12 cellular contexts compared by ENCODE assay signal in the genomic region with DNA sequence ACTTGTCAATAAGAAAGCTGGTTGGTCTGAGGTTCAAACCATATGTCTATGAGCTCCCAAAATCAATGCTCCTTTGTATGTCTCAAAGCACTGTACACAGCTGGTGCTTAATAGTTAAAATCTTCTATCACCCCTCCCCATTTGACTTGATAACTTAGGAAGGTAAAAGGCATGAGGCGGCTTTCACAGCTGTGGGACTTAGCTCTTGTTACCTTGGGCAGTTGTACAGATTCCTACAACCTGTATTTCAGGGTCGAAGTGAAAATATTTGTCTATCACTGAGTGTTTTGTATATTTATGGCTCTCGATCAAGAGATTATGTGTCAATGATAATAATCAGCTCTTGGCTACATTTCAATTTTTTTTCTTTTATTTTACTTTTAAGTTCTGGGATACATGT. TPM values are rescaled to one million over a fixed set of nuclear protein-coding genes. Genes with fewer than 3 reads are reported as not detected.
DNase-seq lines count a peak whose midpoint lies in the region; ATAC-seq, FAIRE-seq and TF ChIP-seq lines count a peak whose summit lies in the region.
"Had no signal": no experiment of that assay in that cellular context is flagged by ENCODE, and none has a peak within 500 bp of the region (broad histone marks: within the 10 kb centered on the region; RNA-seq: fewer than 3 reads in every experiment).

No MANE protein-coding gene starts in this region.

- H3K27me3 ChIP-seq in HepG2 (ENCODE audit: control insufficient read depth in 1 of 2, insufficient read depth in 2 of 2, low read length in 2 of 2) (no peaks in the 10 kb centered on the region; a peak in 1 of 5 replicates), right lobe of liver (no peaks in the 10 kb centered on the region), PC-9 (ENCODE audit: insufficient read depth, low read depth) (no peaks in the 10 kb centered on the region)

- H3K4me2 ChIP-seq in HepG2 (ENCODE audit: low read depth, low read length) (peak overlapping the region; percentile 87; the same call in 1 of the 2 replicates), PC-9 (peak overlapping the region; percentile 76)

- H3K36me3 ChIP-seq in HepG2 (replicated peaks in 1 of 2; ENCODE audit: control insufficient read depth in 1 of 2, insufficient read depth in 2 of 2, low read length in 2 of 2) (peaks cover 9 to 20% of the 10 kb centered on the region in 2 experiments), right lobe of liver (peaks cover 0 to 24% (median 8%) of the 10 kb centered on the region in 4 donors), PC-9 (ENCODE audit: low read depth) (peaks cover 20% of the 10 kb centered on the region; the same call in 1 of the 2 replicates)

- FAIRE-seq in HepG2 (lab: Jason Lieb, UNC): no peak
- FAIRE-seq in D721Med (lab: Jason Lieb, UNC): no peak

- CTCF ChIA-PET in HepG2 (lab: Yijun Ruan, JAX; ENCODE audit: low intra/inter-chr PET ratio, low total read pairs): no interaction called here
- CTCF ChIA-PET in PC-9 (lab: Charles Lee): interaction anchor here (0.6 kb wide), 1 partner anchor 168 kb away, joined by 4 read pairs; no protein-coding TSS in a partner anchor

- no peak overlapping the region for H3K4me3 ChIP-seq in HepG2 (replicated peaks in 1 of 3; ENCODE audit: insufficient read depth in 1 of 3, low read depth in 2 of 3, low read length in 3 of 3)
- no peak overlapping the region for H3K4me3 ChIP-seq in right lobe of liver
- H3K4me3 ChIP-seq in PC-9: no peak overlapping the region

- intact Hi-C loops in HepG2 (cut with micrococcal nuclease; ENCODE audit: unreplicated experiment): loop anchor here (5.0 kb wide), 1 partner anchor 190 kb away; no protein-coding TSS in a partner anchor
- intact Hi-C loops in right lobe of liver (cut with DNase I): no loop called here
- intact Hi-C loops in PC-9 (cut with micrococcal nuclease; ENCODE audit: unreplicated experiment): loop anchor here (1.0 to 5.0 kb wide), 3 partner anchors 137 to 420 kb away; partner anchors contain the start of gene VPS26A

- peaks cover 58% of the 10 kb centered on the region for H3F3A ChIP-seq in PC-9 (ENCODE audit: insufficient read depth, low read depth)

- H4K20me1 ChIP-seq in HepG2 (ENCODE audit: insufficient read depth, low read length): no peaks in the 10 kb centered on the region
- peaks cover 24% of the 10 kb centered on the region for H4K20me1 ChIP-seq in PC-9 (ENCODE audit: insufficient read depth)

- TF ChIP-seq EP300 in HepG2 (IDR thresholded peaks at IDR 0.05; ENCODE audit: low read depth in 2 of 2, low read length in 2 of 2): no peak
- no peak for TF ChIP-seq EP300 in HepG2 (CRISPR knock-in tag; IDR thresholded peaks at IDR 0.05; ENCODE audit: borderline replicate concordance)

- H3K27ac ChIP-seq in HepG2 (ENCODE audit: extremely low read length, insufficient read depth, low read length): no peak overlapping the region
- H3K27ac ChIP-seq in right lobe of liver: no peak overlapping the region
- no peak overlapping the region for H3K27ac ChIP-seq in PC-9
- H3K27ac ChIP-seq in epithelial cell of prostate: peak overlapping the region; percentile 2
- H3K27ac ChIP-seq: WERI-Rb-1 had no signal

- 89% methylated on average over 3 of the region's 3 CpGs for WGBS in HepG2 (ENCODE audit: low lambda C conversion rate)
- 78% methylated on average over 3 of the region's 3 CpGs for WGBS in right lobe of liver (ENCODE audit: insufficient coverage, low coverage, low lambda C conversion rate, missing lambda C conversion rate)

- no peak overlapping the region for H2AFZ ChIP-seq in HepG2 (ENCODE audit: low read length)
- no peak overlapping the region for H2AFZ ChIP-seq in PC-9

- POLR2A ChIA-PET in HepG2 (lab: Yijun Ruan, JAX) (interaction anchor here (1.7 kb wide), 1 partner anchor 31 kb away, joined by 3 read pairs; the partner anchor contains the start of gene DDX21), PC-9 (lab: Charles Lee; ENCODE audit: unreplicated experiment) (interaction anchor here (0.5 kb wide), 1 partner anchor 361 kb away, joined by 7 read pairs; no protein-coding TSS in a partner anchor)

- TF ChIP-seq RAD21 in HepG2 (CRISPR knock-in tag; IDR thresholded peaks at IDR 0.05): no peak

- in situ Hi-C loops in HepG2 (cut with HindIII; ENCODE audit: extremely low pct_ligation_motif_present, low pct_unique_long_range_greater_than_20kb): no loop called here

- peaks cover 32% of the 10 kb centered on the region for H3K4me1 ChIP-seq in HepG2 (ENCODE audit: insufficient read depth, low read length)
- H3K4me1 ChIP-seq in right lobe of liver: peaks cover 0 to 14% (median 4%) of the 10 kb centered on the region in 4 donors
- H3K4me1 ChIP-seq in PC-9 (replicated peaks; ENCODE audit: insufficient read depth): peaks cover 19% of the 10 kb centered on the region

- TF ChIP-seq POLR2A in HepG2 (IDR thresholded peaks at IDR 0.05; ENCODE audit: insufficient read depth in 1 of 2, low read depth in 2 of 2, low read length in 2 of 2) (no peak), right lobe of liver (IDR thresholded peaks at IDR 0.05) (no peak)

- DNase-seq in HepG2 (ENCODE audit: low spot score) (no peak), right lobe of liver (no peak), PC-9 (no peak), epithelial cell of prostate (ENCODE audit: low read depth, low spot score) (no peak), COR-L47 (lab: John Stamatoyannopoulos, UW) (no peak), NCI-H1436 treated with DMSO at 0.1 percent for 48 hours (lab: John Stamatoyannopoulos, UW) (no peak), NCI-H82 treated with DMSO at 0.1 percent for 48 hours (lab: John Stamatoyannopoulos, UW; ENCODE audit: unreplicated experiment) (no peak), D721Med (ENCODE audit: insufficient read length, low spot score) (no peak)
- DNase-seq: effector CD4-positive, alpha-beta T cell; posterior cingulate gyrus; WERI-Rb-1 had no signal

- TF ChIP-seq CTCF in HepG2 (CRISPR knock-in tag; IDR thresholded peaks at IDR 0.05) (no peak), right lobe of liver (IDR thresholded peaks at IDR 0.05) (no peak), PC-9 (conservative IDR thresholded peaks at IDR 0.05) (no peak), D721Med (IDR thresholded peaks at IDR 0.05; ENCODE audit: insufficient read depth, missing control alignments) (no peak)

- BruUV-seq in HepG2 (replicated peaks; lab: Mats Ljungman, UMichigan) (no TSS peak), PC-9 (replicated peaks; lab: Mats Ljungman, UMichigan) (no TSS peak)

- H3K9me3 ChIP-seq in HepG2 (ENCODE audit: low read length): no peaks in the 10 kb centered on the region
- no peaks in the 10 kb centered on the region for H3K9me3 ChIP-seq in right lobe of liver
- no peaks in the 10 kb centered on the region for H3K9me3 ChIP-seq in PC-9 (ENCODE audit: insufficient read depth, low read depth)

- H3K9ac ChIP-seq in HepG2 (ENCODE audit: insufficient read depth, low read depth, low read length): no peak overlapping the region

- H3K79me2 ChIP-seq in HepG2 (ENCODE audit: insufficient read depth, low read length): peaks cover 26% of the 10 kb centered on the region
- peaks cover 36% of the 10 kb centered on the region for H3K79me2 ChIP-seq in PC-9 (ENCODE audit: low read depth)

- ATAC-seq in HepG2 (no peak), right lobe of liver (no peak)
- ATAC-seq: stimulated activated memory B cell treated with anti-CD40 and anti-IgM and Interleukin-4, amounts not matched to agents 10 μg/mL and 1 μg/mL and 100 μg/mL, for 72 hours had no signal

- H3K9me2 ChIP-seq in PC-9 (ENCODE audit: insufficient read depth): no peaks in the 10 kb centered on the region

RNA-seq across cellular contexts. Expression of gene KIFBP, which starts 1.0 kb away (rescaled TPM):
- total RNA-seq in HepG2 (2016; rRNA removed; fragmentation: Illumina TruSeq; extraction: Trizol) (21.9 and 29.9 TPM in 2 replicates), right lobe of liver (10 to 100 TPM in 2 of 6 experiments, 1 to 10 TPM in 4; 6.6 to 11.8 (median 9.0) TPM), PC-9 (2021) (26.0 and 30.1 TPM in 2 replicates)
- total RNA-seq in HepG2 (2016; cell fraction: cytosol; rRNA removed; fragmentation: Illumina TruSeq; extraction: Trizol; ENCODE audit: low read depth): 2.1 and 3.2 TPM in 2 replicates
- 22.5 and 30.2 TPM in 2 replicates for total RNA-seq in HepG2 (2016; cell fraction: insoluble cytoplasmic fraction; rRNA removed; fragmentation: Illumina TruSeq; extraction: Trizol)
- 5.7 and 6.6 TPM in 2 replicates for total RNA-seq in HepG2 (2016; cell fraction: membrane; rRNA removed; fragmentation: Illumina TruSeq; extraction: Trizol)
- total RNA-seq in HepG2 (2016; cell fraction: nucleus; rRNA removed; fragmentation: Illumina TruSeq; extraction: Trizol): 14.0 and 14.4 TPM in 2 replicates
- 10.3 and 13.0 TPM in 2 replicates for polyA plus RNA-seq in HepG2 (2011; rRNA removed)
- polyA plus RNA-seq in HepG2 (2011; cell fraction: cytosol; rRNA removed): 6.1 and 10.0 TPM in 2 replicates
- 8.3 and 8.5 TPM in 2 replicates for polyA plus RNA-seq in HepG2 (2011; cell fraction: nucleus; rRNA removed)
- 11.3 and 12.4 TPM in 2 replicates for polyA plus RNA-seq in HepG2 (2012)
- polyA plus RNA-seq in HepG2 (2016; cell fraction: cytosol; fragmentation: Illumina TruSeq; extraction: Trizol; ENCODE audit: low read depth): 1.2 and 1.3 TPM in 2 replicates
- 28.3 and 31.0 TPM in 2 replicates for polyA plus RNA-seq in HepG2 (2016; cell fraction: insoluble cytoplasmic fraction; fragmentation: Illumina TruSeq; extraction: Trizol; ENCODE audit: low read depth)
- polyA plus RNA-seq in HepG2 (2016; cell fraction: membrane; fragmentation: Illumina TruSeq; extraction: Trizol; ENCODE audit: low read depth): 2.6 and 3.7 TPM in 2 replicates
- polyA plus RNA-seq in HepG2 (2016; cell fraction: nucleus; fragmentation: Illumina TruSeq; extraction: Trizol; ENCODE audit: insufficient read depth, low read depth): 18.9 and 22.7 TPM in 2 replicates
- 4.7 and 10.6 TPM in 2 replicates for polyA minus RNA-seq in HepG2 (2011; rRNA and poly(A)+ RNA removed; ENCODE audit: low replicate concordance)
- 10.0 and 13.3 TPM in 2 replicates for polyA minus RNA-seq in HepG2 (2011; cell fraction: cytosol; rRNA and poly(A)+ RNA removed)
- 13.7 and 14.5 TPM in 2 replicates for polyA minus RNA-seq in HepG2 (2011; cell fraction: nucleus; rRNA and poly(A)+ RNA removed)

RNA-seq across cellular contexts. Expression of gene DDX21, which starts 31.6 kb away (rescaled TPM):
- 147 and 243 TPM in 2 replicates for total RNA-seq in HepG2 (2016; rRNA removed; fragmentation: Illumina TruSeq; extraction: Trizol)
- total RNA-seq in HepG2 (2016; cell fraction: cytosol; rRNA removed; fragmentation: Illumina TruSeq; extraction: Trizol; ENCODE audit: low read depth): 18.5 and 21.4 TPM in 2 replicates
- 150 and 235 TPM in 2 replicates for total RNA-seq in HepG2 (2016; cell fraction: insoluble cytoplasmic fraction; rRNA removed; fragmentation: Illumina TruSeq; extraction: Trizol)
- total RNA-seq in HepG2 (2016; cell fraction: membrane; rRNA removed; fragmentation: Illumina TruSeq; extraction: Trizol): 41.7 and 49.4 TPM in 2 replicates
- total RNA-seq in HepG2 (2016; cell fraction: nucleus; rRNA removed; fragmentation: Illumina TruSeq; extraction: Trizol): 84.4 and 87.8 TPM in 2 replicates
- polyA plus RNA-seq in HepG2 (2011; rRNA removed): 44.6 and 52.5 TPM in 2 replicates
- polyA plus RNA-seq in HepG2 (2011; cell fraction: cytosol; rRNA removed): 26.0 and 44.8 TPM in 2 replicates
- 12.2 and 19.6 TPM in 2 replicates for polyA plus RNA-seq in HepG2 (2011; cell fraction: nucleus; rRNA removed)
- polyA plus RNA-seq in HepG2 (2012): 81.8 and 92.3 TPM in 2 replicates
- polyA plus RNA-seq in HepG2 (2016; cell fraction: cytosol; fragmentation: Illumina TruSeq; extraction: Trizol; ENCODE audit: low read depth): 3.2 and 3.7 TPM in 2 replicates
- polyA plus RNA-seq in HepG2 (2016; cell fraction: insoluble cytoplasmic fraction; fragmentation: Illumina TruSeq; extraction: Trizol; ENCODE audit: low read depth): 164 and 173 TPM in 2 replicates
- polyA plus RNA-seq in HepG2 (2016; cell fraction: membrane; fragmentation: Illumina TruSeq; extraction: Trizol; ENCODE audit: low read depth): 12.7 and 16.7 TPM in 2 replicates
- polyA plus RNA-seq in HepG2 (2016; cell fraction: nucleus; fragmentation: Illumina TruSeq; extraction: Trizol; ENCODE audit: insufficient read depth, low read depth): 79.6 and 82.3 TPM in 2 replicates
- 27.9 and 56.7 TPM in 2 replicates for polyA minus RNA-seq in HepG2 (2011; rRNA and poly(A)+ RNA removed; ENCODE audit: low replicate concordance)
- polyA minus RNA-seq in HepG2 (2011; cell fraction: cytosol; rRNA and poly(A)+ RNA removed): 59.1 and 64.1 TPM in 2 replicates
- polyA minus RNA-seq in HepG2 (2011; cell fraction: nucleus; rRNA and poly(A)+ RNA removed): 33.7 and 45.9 TPM in 2 replicates
- 10 to 100 TPM; 12.7 to 43.1 (median 29.1) TPM for total RNA-seq in right lobe of liver
- total RNA-seq in PC-9 (2021): 65.8 and 88.0 TPM in 2 replicates

Comparison
In these comparisons a context has a peak if more than half of its experiments do, and no peak if none do; other contexts are left out.
1. intact Hi-C loops: an anchor here in HepG2 (5.0 kb wide) and PC-9 (1.0 to 5.0 kb wide); none called in right lobe of liver.